In genomic region chr15:101451886-101452285, GRCh38 we compare ENCODE assay signal across 20 cellular contexts. TPM values are rescaled to one million over a fixed set of nuclear protein-coding genes. Genes with fewer than 3 reads are reported as not detected.
DNase-seq lines count a peak whose midpoint lies in the region; ATAC-seq and TF ChIP-seq lines count a peak whose summit lies in the region.
"Had no signal": no experiment of that assay in that cellular context is flagged by ENCODE, and none has a peak within 500 bp of the region (broad histone marks: within the 10 kb centered on the region; RNA-seq: fewer than 3 reads in every experiment).

No MANE protein-coding gene starts in this region.

- no peak for TF ChIP-seq POLR2A in adrenal gland (IDR thresholded peaks at IDR 0.05)

- H3K9me3 Mint-ChIP-seq in Caco-2 (ENCODE audit: unreplicated experiment) (no peaks in the 10 kb centered on the region), neural progenitor cell (no peaks in the 10 kb centered on the region), nephron progenitor cell (no peaks in the 10 kb centered on the region), osteocyte (ENCODE audit: unreplicated experiment) (no peaks in the 10 kb centered on the region)
- H3K9me3 Mint-ChIP-seq: endodermal cell; stimulated activated naive B cell treated with anti-CD40 and anti-IgM and Interleukin-4, amounts not matched to agents 10 μg/mL and 1 μg/mL and 100 μg/mL, for 72 hours had no signal

- no peaks in the 10 kb centered on the region for H3K27me3 Mint-ChIP-seq in Caco-2 (ENCODE audit: insufficient read depth, unreplicated experiment)
- H3K27me3 Mint-ChIP-seq in neural progenitor cell (ENCODE audit: insufficient read depth, low read depth) = peaks cover 4% of the 10 kb centered on the region
- H3K27me3 Mint-ChIP-seq in nephron progenitor cell (ENCODE audit: low read depth, poor library complexity) = peaks cover 7% of the 10 kb centered on the region
- peaks cover 11% of the 10 kb centered on the region for H3K27me3 Mint-ChIP-seq in osteocyte (ENCODE audit: unreplicated experiment)

- no peak overlapping the region for H3K4me3 ChIP-seq in AG10803 (ENCODE audit: low read length)
- no peak overlapping the region for H3K4me3 ChIP-seq in Caco-2 (ENCODE audit: low read depth, low read length)
- no peak overlapping the region for H3K4me3 ChIP-seq in adrenal gland
- H3K4me3 ChIP-seq in neural progenitor cell = no peak overlapping the region
- H3K4me3 ChIP-seq: lung, vagina had no signal

- no peak for ATAC-seq in HG03175 (IDR thresholded peaks at IDR 0.05; ENCODE audit: unreplicated experiment)
- ATAC-seq: naive thymus-derived CD4-positive, alpha-beta T cell; stimulated activated naive B cell treated with anti-CD40 and anti-IgM and Interleukin-4, amounts not matched to agents 10 μg/mL and 1 μg/mL and 100 μg/mL, for 72 hours had no signal

- BruUV-seq in Caco-2 (replicated peaks; lab: Mats Ljungman, UMichigan) = no TSS peak

- CTCF ChIA-PET in Caco-2 (lab: Charles Lee) = no interaction called here

- peak overlapping the region; percentile 61 for H3K27ac Mint-ChIP-seq in Caco-2 (ENCODE audit: unreplicated experiment)
- peak overlapping the region; percentile 7 for H3K27ac Mint-ChIP-seq in neural progenitor cell
- no peak overlapping the region for H3K27ac Mint-ChIP-seq in nephron progenitor cell
- H3K27ac Mint-ChIP-seq in osteocyte (ENCODE audit: unreplicated experiment) = no peak overlapping the region
- H3K27ac Mint-ChIP-seq: progenitor cell of endocrine pancreas; stimulated activated naive B cell treated with anti-CD40 and anti-IgM and Interleukin-4, amounts not matched to agents 10 μg/mL and 1 μg/mL and 100 μg/mL, for 72 hours had no signal

- no peaks in the 10 kb centered on the region for H3K27me3 ChIP-seq in Caco-2 (replicated peaks; ENCODE audit: control insufficient read depth, insufficient read depth, low read length)
- no peaks in the 10 kb centered on the region for H3K27me3 ChIP-seq in adrenal gland
- H3K27me3 ChIP-seq in neural progenitor cell = no peaks in the 10 kb centered on the region
- H3K27me3 ChIP-seq: vagina had no signal

- no peak overlapping the region for H3K4me3 Mint-ChIP-seq in Caco-2 (ENCODE audit: unreplicated experiment)
- no peak overlapping the region for H3K4me3 Mint-ChIP-seq in neural progenitor cell
- H3K4me3 Mint-ChIP-seq in nephron progenitor cell = no peak overlapping the region
- no peak overlapping the region for H3K4me3 Mint-ChIP-seq in osteocyte (ENCODE audit: unreplicated experiment)
- H3K4me3 Mint-ChIP-seq: endodermal cell had no signal

- POLR2A ChIA-PET in Caco-2 (lab: Charles Lee) = no interaction called here

- no peaks in the 10 kb centered on the region for H3K36me3 ChIP-seq in Caco-2 (ENCODE audit: control insufficient read depth, insufficient read depth, low read length)
- no peaks in the 10 kb centered on the region for H3K36me3 ChIP-seq in adrenal gland (replicated peaks in 1 of 2)
- no peaks in the 10 kb centered on the region for H3K36me3 ChIP-seq in neural progenitor cell
- H3K36me3 ChIP-seq: vagina had no signal

- intact Hi-C loops in Caco-2 (cut with micrococcal nuclease; ENCODE audit: unreplicated experiment) (no loop called here), adrenal gland (cut with DNase I) (no loop called here)

- no peaks in the 10 kb centered on the region for H4K20me1 ChIP-seq in neural progenitor cell (ENCODE audit: low read depth)

- H3K9me3 ChIP-seq in Caco-2 (no peaks in the 10 kb centered on the region), adrenal gland (replicated peaks in 1 of 3) (no peaks in the 10 kb centered on the region), neural progenitor cell (ENCODE audit: low read depth) (no peaks in the 10 kb centered on the region)
- H3K9me3 ChIP-seq: vagina had no signal

- peaks cover 11% of the 10 kb centered on the region for H3K4me1 Mint-ChIP-seq in Caco-2 (ENCODE audit: low read depth, unreplicated experiment)
- H3K4me1 Mint-ChIP-seq in neural progenitor cell = peaks cover 49% of the 10 kb centered on the region
- H3K4me1 Mint-ChIP-seq in nephron progenitor cell = peaks cover 47% of the 10 kb centered on the region
- H3K4me1 Mint-ChIP-seq in osteocyte (ENCODE audit: unreplicated experiment) = no peaks in the 10 kb centered on the region

- H3K9ac ChIP-seq in neural progenitor cell = no peak overlapping the region

- peak overlapping the region in 3 of 5 donors; percentile 28 to 81 (median 46) for H3K27ac ChIP-seq in adrenal gland
- H3K27ac ChIP-seq in neural progenitor cell = no peak overlapping the region
- H3K27ac ChIP-seq: vagina had no signal

- peaks cover 10% of the 10 kb centered on the region for H3K36me3 Mint-ChIP-seq in Caco-2 (ENCODE audit: insufficient read depth, unreplicated experiment)
- no peaks in the 10 kb centered on the region for H3K36me3 Mint-ChIP-seq in neural progenitor cell
- no peaks in the 10 kb centered on the region for H3K36me3 Mint-ChIP-seq in nephron progenitor cell (ENCODE audit: low read depth)
- H3K36me3 Mint-ChIP-seq in osteocyte (ENCODE audit: unreplicated experiment) = no peaks in the 10 kb centered on the region
- H3K36me3 Mint-ChIP-seq: naive thymus-derived CD4-positive, alpha-beta T cell; stimulated activated naive B cell treated with anti-CD40 and anti-IgM and Interleukin-4, amounts not matched to agents 10 μg/mL and 1 μg/mL and 100 μg/mL, for 72 hours had no signal

- H3K79me2 ChIP-seq in neural progenitor cell (ENCODE audit: low read depth) = no peaks in the 10 kb centered on the region

- H3K4me1 ChIP-seq in Caco-2 (peaks cover 18% of the 10 kb centered on the region), adrenal gland (replicated peaks in 1 of 2) (peaks cover 20 to 29% of the 10 kb centered on the region in 2 donors), neural progenitor cell (peaks cover 14% of the 10 kb centered on the region)

- no peak for TF ChIP-seq CTCF in AG10803 (conservative IDR thresholded peaks at IDR 0.05; ENCODE audit: low read length)
- no peak for TF ChIP-seq CTCF in Caco-2 (IDR thresholded peaks at IDR 0.05; ENCODE audit: insufficient read depth in 1 of 2, low read depth in 1 of 2, low read length in 1 of 2, severe bottlenecking in 1 of 2, unreplicated experiment in 1 of 2)
- no peak for TF ChIP-seq CTCF in adrenal gland (IDR thresholded peaks at IDR 0.05)
- TF ChIP-seq CTCF in neural progenitor cell (IDR thresholded peaks at IDR 0.05) = no peak
- TF ChIP-seq CTCF in nephron progenitor cell (IDR thresholded peaks at IDR 0.05) = no peak
- no peak for TF ChIP-seq CTCF in osteocyte (IDR thresholded peaks at IDR 0.05)

- no peak overlapping the region for H2AFZ ChIP-seq in neural progenitor cell (replicated peaks)

- peak; percentile 67 for DNase-seq in AG10803 (ENCODE audit: low read depth)
- DNase-seq in Caco-2 = no peak
- DNase-seq in adrenal gland = no peak
- no peak for DNase-seq in neural progenitor cell (ENCODE audit: low spot score)
- DNase-seq in nephron progenitor cell = no peak
- no peak for DNase-seq in osteocyte (ENCODE audit: extremely low spot score, unreplicated experiment)
- DNase-seq in stimulated activated CD8-positive, alpha-beta memory T cell treated with anti-CD3 and anti-CD28 coated beads, Interleukin-4, amount 100 ng/mL, for 48 hours = no peak
- DNase-seq: activated CD4-positive, alpha-beta T cell treated with anti-CD3 and anti-CD28 coated beads for 4 hours; activated effector memory CD4-positive, alpha-beta T cell treated with anti-CD3 and anti-CD28 coated beads, Interleukin-2, amount 50 U/mL, for 16 hours; Calu3; naive thymus-derived CD4-positive, alpha-beta T cell; NCI-H2081; NCI-H524 treated with DMSO at 0.1 percent for 48 hours; stimulated activated naive B cell treated with anti-CD40 and anti-IgM and Interleukin-4, amounts not matched to agents 10 μg/mL and 1 μg/mL and 100 μg/mL, for 72 hours; T-helper 9 cell had no signal

- WGBS in adrenal gland, 4 donors = 80 to 90% (median 83%) methylated on average over 4 of the region's 4 CpGs

- no peak overlapping the region for H3K4me2 ChIP-seq in neural progenitor cell

- H3F3A ChIP-seq in neural progenitor cell (ENCODE audit: low read depth) = no peaks in the 10 kb centered on the region

RNA-seq across cellular contexts. Expression of gene PCSK6, which starts 37.6 kb away (rescaled TPM):
- 69.5 and 70.6 TPM in 2 replicates for total RNA-seq in Caco-2 (2022)
- 10 to 100 TPM in 3 of 8 donors, 1 to 10 TPM in 5; 2.4 to 22.0 (median 7.4) TPM for total RNA-seq in adrenal gland
- 1 to 10 TPM in 2 of 3 donors, under 1 TPM in 1; 0.88 to 2.8 (median 2.0) TPM for polyA plus RNA-seq in adrenal gland
- 1.9 and 2.2 TPM in 2 replicates for total RNA-seq in neural progenitor cell (ENCODE audit: low replicate concordance)
- total RNA-seq in osteocyte = 0.43 and 0.55 TPM in 2 replicates

Comparison
In these comparisons a context has a peak if more than half of its experiments do, and no peak if none do; other contexts are left out.
1. H3K27ac Mint-ChIP-seq: peak in Caco-2 (single experiment) and neural progenitor cell (single experiment); none in nephron progenitor cell (single experiment) and osteocyte (single experiment).